ENCODE assay signal across 17 cellular contexts in the genomic region with DNA sequence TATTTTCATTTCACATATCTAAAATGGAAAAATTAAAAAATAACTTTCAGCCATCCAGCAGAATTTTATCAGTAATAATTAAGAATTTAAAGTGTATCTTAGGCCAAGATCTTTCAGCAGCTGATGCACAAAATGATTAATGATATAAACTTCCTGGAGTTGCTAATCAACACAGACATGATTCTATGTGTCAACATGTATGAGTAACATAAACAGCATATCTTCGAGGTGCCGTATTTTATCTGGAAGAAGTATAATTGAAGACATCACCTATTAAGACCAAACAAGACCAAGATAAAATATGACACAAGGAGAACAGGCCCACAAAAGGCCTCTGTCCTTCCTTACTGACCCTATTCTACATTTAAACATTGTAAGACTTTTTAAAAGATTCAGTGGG. TPM values are rescaled to one million over a fixed set of nuclear protein-coding genes. Genes with fewer than 3 reads are reported as not detected.
DNase-seq lines count a peak whose midpoint lies in the region; ATAC-seq, FAIRE-seq and TF ChIP-seq lines count a peak whose summit lies in the region.
"Had no signal": no experiment of that assay in that cellular context is flagged by ENCODE, and none has a peak within 500 bp of the region (broad histone marks: within the 10 kb centered on the region; RNA-seq: fewer than 3 reads in every experiment).

No MANE protein-coding gene starts in this region.

- TF ChIP-seq CTCF in bronchial epithelial cell (IDR thresholded peaks at IDR 0.05; ENCODE audit: insufficient read depth, low read length, severe bottlenecking) (no peak), keratinocyte (optimal IDR thresholded peaks at IDR 0.05 in 1 of 3, IDR thresholded peaks at IDR 0.05 in 1 of 3, conservative IDR thresholded peaks at IDR 0.05 in 1 of 3; ENCODE audit: extremely low read depth in 1 of 3, insufficient read depth in 2 of 3, low read length in 3 of 3) (no peak), vagina (IDR thresholded peaks at IDR 0.05) (no peak)

- DNase-seq in NCI-H82 (lab: John Stamatoyannopoulos, UW), result peak; percentile 32
- DNase-seq in NCI-H82 treated with DMSO at 0.1 percent for 48 hours (lab: John Stamatoyannopoulos, UW; ENCODE audit: unreplicated experiment), result no peak
- DNase-seq in bronchial epithelial cell (ENCODE audit: low read depth), result peak; percentile 88
- DNase-seq in keratinocyte (ENCODE audit: low read depth, low spot score), result no peak
- no peak for DNase-seq in 8988T
- DNase-seq in vagina (ENCODE audit: extremely low spot score in 2 of 2), result no peak
- DNase-seq: ACHN; CD4-positive, CD25-positive, alpha-beta regulatory T cell; DMS79; GOT3; H9 had no signal

- intact Hi-C loops in vagina (cut with DNase I), result no loop called here

- peak overlapping the region; percentile 56 for H3K4me2 ChIP-seq in keratinocyte (ENCODE audit: control insufficient read depth, extremely low read depth, insufficient read depth, low read depth, low read length)
- H3K4me2 ChIP-seq: BLaER1 treated with 17β-estradiol and CSF1 and Interleukin-3, amounts not matched to agents 10 nM and 100 nM had no signal

- H4K20me1 ChIP-seq in keratinocyte (ENCODE audit: control insufficient read depth, extremely low read depth, insufficient read depth, low read length), result no peaks in the 10 kb centered on the region
- H4K20me1 ChIP-seq: BLaER1 treated with 17β-estradiol and CSF1 and Interleukin-3, amounts not matched to agents 10 nM and 100 nM had no signal

- peak overlapping the region; percentile 27 for H2AFZ ChIP-seq in keratinocyte (ENCODE audit: control insufficient read depth, low read length)

- no peaks in the 10 kb centered on the region for H3K79me2 ChIP-seq in keratinocyte (ENCODE audit: control insufficient read depth, insufficient read depth, low read length)

- FAIRE-seq in bronchial epithelial cell (lab: Jason Lieb, UNC) (no peak), keratinocyte (lab: Jason Lieb, UNC) (no peak)
- FAIRE-seq: GM12878 had no signal

- H3K4me1 ChIP-seq in keratinocyte (ENCODE audit: control insufficient read depth, extremely low read depth, insufficient read depth, low read length) (peaks cover 22% of the 10 kb centered on the region), vagina (no peaks in the 10 kb centered on the region)

- dilution Hi-C loops in keratinocyte (cut with MboI; ENCODE audit: extremely low pct_ligation_motif_present, low sequenced_read_pairs), result no loop called here

- H3K36me3 ChIP-seq in bronchial epithelial cell (ENCODE audit: control insufficient read depth, insufficient read depth, low read length), result no peaks in the 10 kb centered on the region
- H3K36me3 ChIP-seq in keratinocyte (ENCODE audit: control insufficient read depth in 2 of 2, extremely low read depth in 1 of 2, insufficient read depth in 2 of 2, low read length in 2 of 2), result no peaks in the 10 kb centered on the region
- H3K36me3 ChIP-seq in vagina, result no peaks in the 10 kb centered on the region
- H3K36me3 ChIP-seq: BLaER1 treated with 17β-estradiol and CSF1 and Interleukin-3, amounts not matched to agents 10 nM and 100 nM had no signal

- no peaks in the 10 kb centered on the region for H3K9me3 ChIP-seq in keratinocyte (ENCODE audit: control insufficient read depth, low read depth, low read length)
- no peaks in the 10 kb centered on the region for H3K9me3 ChIP-seq in vagina
- H3K9me3 ChIP-seq: BLaER1 treated with 17β-estradiol and CSF1 and Interleukin-3, amounts not matched to agents 10 nM and 100 nM had no signal

- H3K4me3 ChIP-seq in bronchial epithelial cell (ENCODE audit: low read depth, low read length) (no peak overlapping the region), keratinocyte (ENCODE audit: control insufficient read depth in 2 of 3, extremely low read depth in 1 of 3, insufficient read depth in 2 of 3, low read depth in 1 of 3, low read length in 3 of 3) (no peak overlapping the region), vagina (no peak overlapping the region)
- H3K4me3 ChIP-seq: BLaER1 treated with 17β-estradiol and CSF1 and Interleukin-3, amounts not matched to agents 10 nM and 100 nM; GM12878 had no signal

- H3K27ac ChIP-seq in keratinocyte (ENCODE audit: control insufficient read depth, insufficient read depth, low read length) (peak overlapping the region; percentile 91), vagina (no peak overlapping the region)
- H3K27ac ChIP-seq: BLaER1 treated with 17β-estradiol and CSF1 and Interleukin-3, amounts not matched to agents 10 nM and 100 nM had no signal

- ATAC-seq in GM21737 (IDR thresholded peaks at IDR 0.05; ENCODE audit: unreplicated experiment), result no peak

- no peaks in the 10 kb centered on the region for H3K9me1 ChIP-seq in keratinocyte (ENCODE audit: control insufficient read depth, extremely low read depth, insufficient read depth, low read length)

- no peak for TF ChIP-seq POLR2A in vagina (IDR thresholded peaks at IDR 0.05)

- no peaks in the 10 kb centered on the region for H3K27me3 ChIP-seq in bronchial epithelial cell (ENCODE audit: control insufficient read depth, insufficient read depth, low read length)
- H3K27me3 ChIP-seq in keratinocyte (ENCODE audit: control insufficient read depth, extremely low read depth, insufficient read depth, low read length), result no peaks in the 10 kb centered on the region
- H3K27me3 ChIP-seq in vagina, result no peaks in the 10 kb centered on the region
- H3K27me3 ChIP-seq: BLaER1 treated with 17β-estradiol and CSF1 and Interleukin-3, amounts not matched to agents 10 nM and 100 nM had no signal

- H3K9ac ChIP-seq in keratinocyte (ENCODE audit: control insufficient read depth, extremely low read depth, insufficient read depth, low read length), result peak overlapping the region; percentile 6
- H3K9ac ChIP-seq: BLaER1 treated with 17β-estradiol and CSF1 and Interleukin-3, amounts not matched to agents 10 nM and 100 nM had no signal

RNA-seq across cellular contexts. Expression of a gene that starts 45.2 kb away (rescaled TPM):
- not detected in 2 replicates for total RNA-seq in bronchial epithelial cell
- not detected in 3 replicates for polyA plus RNA-seq in keratinocyte
- not detected for polyA plus RNA-seq in keratinocyte (2011; ENCODE audit: low read depth)
- polyA plus RNA-seq in keratinocyte (2011; cell fraction: cytosol; rRNA removed), result not detected in 2 replicates
- polyA plus RNA-seq in keratinocyte (2011; cell fraction: nucleus; rRNA removed), result not detected in 2 replicates
- not detected in 2 replicates for polyA plus RNA-seq in keratinocyte (2012; ENCODE audit: low replicate concordance)
- not detected in 3 replicates for polyA minus RNA-seq in keratinocyte
- polyA minus RNA-seq in keratinocyte (2011; cell fraction: cytosol; rRNA and poly(A)+ RNA removed), result not detected
- polyA minus RNA-seq in keratinocyte (2011; cell fraction: nucleus; rRNA and poly(A)+ RNA removed), result not detected in 2 replicates
- total RNA-seq in vagina, result not detected
- total RNA-seq: CD4-positive, CD25-positive, alpha-beta regulatory T cell; G401; HT1080 had no signal
- polyA plus RNA-seq: CD4-positive, CD25-positive, alpha-beta regulatory T cell; IgD-negative memory B cell had no signal

Comparison
In these comparisons a context has a peak if more than half of its experiments do, and no peak if none do; other contexts are left out.
1. DNase-seq: peak in NCI-H82 (single experiment) and bronchial epithelial cell (single experiment); none in NCI-H82 treated with DMSO at 0.1 percent for 48 hours (single experiment), keratinocyte (single experiment), 8988T (single experiment) and vagina (0 of 2).